Comparison of ENCODE assay signal across 1 cellular context in the genomic region with DNA sequence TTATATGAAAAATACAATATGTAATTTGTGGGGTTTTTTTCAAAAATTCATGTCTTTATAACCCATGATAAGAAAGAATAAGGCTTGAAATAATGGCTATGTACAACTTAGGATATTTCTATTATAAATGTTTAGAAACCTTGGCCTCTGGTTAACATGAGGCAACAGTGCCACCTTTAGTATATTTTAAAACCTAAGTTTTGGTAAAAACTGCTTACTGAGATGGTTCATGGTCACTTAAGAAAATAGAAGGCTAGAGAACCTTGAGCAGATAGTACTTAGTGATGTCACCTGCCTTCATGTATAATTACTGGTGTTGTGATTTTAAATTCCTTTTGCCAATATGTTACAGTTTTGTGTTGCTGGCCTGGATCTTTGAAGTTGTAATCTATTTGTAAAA.
TF ChIP-seq lines count a peak whose summit lies in the region.

No MANE protein-coding gene starts in this region.

TF ChIP-seq in GM23338, 12 proteins besides CTCF, POLR2A, EP300 and RAD21 (continued from another document):
- TF ChIP-seq ZNF462 (CRISPR knock-in tag; IDR thresholded peaks at IDR 0.05): no peak
- no peak for TF ChIP-seq ZNF114 (CRISPR knock-in tag; IDR thresholded peaks at IDR 0.05)
TF ChIP-seq in GM23338: peak in this region for 0.
